Comparison of ENCODE assay signal across 8 cellular contexts in the genomic region with DNA sequence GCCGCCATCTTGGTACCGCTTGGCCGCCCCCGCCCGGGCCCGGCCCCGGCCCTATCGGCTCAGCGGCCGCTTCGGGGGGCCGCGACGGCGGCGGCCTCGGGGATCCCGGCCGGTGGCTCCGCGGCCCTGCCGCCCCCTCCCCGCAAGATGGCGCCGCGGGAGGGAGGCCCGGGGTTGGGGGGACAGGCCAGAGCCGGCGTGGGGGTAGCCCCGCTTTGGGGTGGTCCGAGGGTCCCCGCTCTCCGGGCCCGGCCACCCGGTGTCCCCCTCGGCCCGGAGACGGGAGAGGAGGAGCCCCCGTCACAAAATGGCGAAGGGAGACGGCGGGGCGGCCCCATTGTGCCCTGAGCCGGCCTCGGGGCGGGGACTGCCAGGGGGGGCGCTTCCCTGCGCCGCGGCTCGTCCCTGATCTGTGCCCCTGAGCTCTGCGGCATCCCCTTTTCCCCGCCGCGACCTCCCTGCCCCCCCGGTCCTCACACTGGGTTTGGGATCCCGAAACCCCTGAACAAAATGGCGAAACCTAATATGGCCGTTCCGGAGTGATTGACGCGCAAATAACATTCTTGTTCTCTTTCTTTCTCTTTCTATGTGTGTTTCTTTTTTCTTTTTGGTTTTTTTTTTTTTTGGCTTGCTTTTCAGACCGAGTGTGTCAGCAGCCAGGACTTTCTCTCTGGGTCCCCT. TPM values are rescaled to one million over a fixed set of nuclear protein-coding genes. Genes with fewer than 3 reads are reported as not detected.
DNase-seq lines count a peak whose midpoint lies in the region; ATAC-seq and TF ChIP-seq lines count a peak whose summit lies in the region.

No MANE protein-coding gene starts in this region.

- peak overlapping the region; percentile 95 to 99 for H3K4me3 ChIP-seq in esophagus (ENCODE audit: low read depth in 1 of 2, low read length in 2 of 2)

- peak overlapping the region; percentile 93 to 98 for H3K27ac Mint-ChIP-seq in natural killer cell treated with Interleukin-12 subunit alpha and Interleukin-12 subunit beta and Interleukin-15 and Interleukin-18, amount 100 ng/mL, for 72 hours
- H3K27ac Mint-ChIP-seq in type B pancreatic cell = peak overlapping the region; percentile 99

- H3K36me3 Mint-ChIP-seq in natural killer cell treated with Interleukin-12 subunit alpha and Interleukin-12 subunit beta and Interleukin-15 and Interleukin-18, amount 100 ng/mL, for 72 hours = peaks cover 32% of the 10 kb centered on the region
- peaks cover 24% of the 10 kb centered on the region for H3K36me3 Mint-ChIP-seq in type B pancreatic cell

- H3K4me3 Mint-ChIP-seq in natural killer cell treated with Interleukin-12 subunit alpha and Interleukin-12 subunit beta and Interleukin-15 and Interleukin-18, amount 100 ng/mL, for 72 hours = peak overlapping the region; percentile 99
- H3K4me3 Mint-ChIP-seq in type B pancreatic cell = peak overlapping the region; percentile 99

- no peaks in the 10 kb centered on the region for H3K9me3 ChIP-seq in esophagus (ENCODE audit: control insufficient read depth in 2 of 2, insufficient read depth in 1 of 2, low read depth in 1 of 2, low read length in 1 of 2)

- no peaks in the 10 kb centered on the region for H3K9me3 Mint-ChIP-seq in natural killer cell treated with Interleukin-12 subunit alpha and Interleukin-12 subunit beta and Interleukin-15 and Interleukin-18, amount 100 ng/mL, for 72 hours
- H3K9me3 Mint-ChIP-seq in type B pancreatic cell = no peaks in the 10 kb centered on the region

- DNase-seq in Daoy (ENCODE audit: low read depth) (peak; percentile 35), NCI-H1105 treated with DMSO at 0.1 percent for 48 hours (lab: John Stamatoyannopoulos, UW) (peak; percentile 19), activated T-cell treated with anti-CD3 and anti-CD28 coated beads for 48 hours (ENCODE audit: low read depth) (peak; percentile 48), type B pancreatic cell (ENCODE audit: extremely low spot score, unreplicated experiment) (peak; percentile 73), NCI-H446 (lab: John Stamatoyannopoulos, UW) (no peak)
- DNase-seq in natural killer cell treated with Interleukin-12 subunit alpha and Interleukin-12 subunit beta and Interleukin-15 and Interleukin-18, amount 100 ng/mL, for 72 hours (ENCODE audit: low spot score) = peak; percentile 73

- peak overlapping the region; percentile 97 to 99 for H3K27ac ChIP-seq in esophagus (ENCODE audit: low read depth in 2 of 2, low read length in 1 of 2)

- no peak for TF ChIP-seq CTCF in type B pancreatic cell (conservative IDR thresholded peaks at IDR 0.05)

- WGBS in esophagus, 2 donors = 1% methylated on average over 41 to 63 of the region's 63 CpGs

- H3K4me1 Mint-ChIP-seq in natural killer cell treated with Interleukin-12 subunit alpha and Interleukin-12 subunit beta and Interleukin-15 and Interleukin-18, amount 100 ng/mL, for 72 hours (ENCODE audit: low read depth in 2 of 2) = peaks cover 43 to 46% of the 10 kb centered on the region in 2 donors
- peaks cover 23% of the 10 kb centered on the region for H3K4me1 Mint-ChIP-seq in type B pancreatic cell (ENCODE audit: unreplicated experiment)

- peaks cover 2 to 3% of the 10 kb centered on the region in 2 donors for H3K36me3 ChIP-seq in esophagus (ENCODE audit: control insufficient read depth in 2 of 2, insufficient read depth in 2 of 2, low read length in 1 of 2)

- H3K27me3 ChIP-seq in esophagus (ENCODE audit: control insufficient read depth in 1 of 2, insufficient read depth in 2 of 2, low read length in 2 of 2) = no peaks in the 10 kb centered on the region

- ATAC-seq in GM21737 (IDR thresholded peaks at IDR 0.05; ENCODE audit: unreplicated experiment) = peak; percentile 18
- ATAC-seq in natural killer cell treated with Interleukin-12 subunit alpha and Interleukin-12 subunit beta and Interleukin-15 and Interleukin-18, amount 100 ng/mL, for 72 hours = peak in 1 of 2 donors; percentile 2

- no peaks in the 10 kb centered on the region for H3K27me3 Mint-ChIP-seq in natural killer cell treated with Interleukin-12 subunit alpha and Interleukin-12 subunit beta and Interleukin-15 and Interleukin-18, amount 100 ng/mL, for 72 hours
- peaks cover 14% of the 10 kb centered on the region for H3K27me3 Mint-ChIP-seq in type B pancreatic cell

- H3K4me1 ChIP-seq in esophagus (ENCODE audit: control insufficient read depth in 2 of 2, insufficient read depth in 2 of 2, low read length in 1 of 2) = peaks cover 0 to 4% of the 10 kb centered on the region in 2 donors

RNA-seq across cellular contexts. Expression of gene HAPSTR1, which starts 1.0 kb away (rescaled TPM):
- 29.1 and 30.2 TPM in 2 replicates for total RNA-seq in Daoy (2014; rRNA removed; shearing (Covaris generic))
- 10 to 100 TPM; 11.4 to 14.2 TPM for polyA plus RNA-seq in esophagus
- total RNA-seq in natural killer cell treated with Interleukin-12 subunit alpha and Interleukin-12 subunit beta and Interleukin-15 and Interleukin-18, amount 100 ng/mL, for 72 hours = 10 to 100 TPM; 65.5 to 72.6 TPM
- 58.4 and 66.2 TPM in 2 replicates for total RNA-seq in type B pancreatic cell (ENCODE audit: low replicate concordance)

Comparison
In these comparisons a context has a peak if more than half of its experiments do, and no peak if none do; other contexts are left out.
1. DNase-seq: peak in Daoy (single experiment), NCI-H1105 treated with DMSO at 0.1 percent for 48 hours (single experiment), activated T-cell treated with anti-CD3 and anti-CD28 coated beads for 48 hours (single experiment), natural killer cell treated with Interleukin-12 subunit alpha and Interleukin-12 subunit beta and Interleukin-15 and Interleukin-18, amount 100 ng/mL, for 72 hours (single experiment) and type B pancreatic cell (single experiment); none in NCI-H446 (0 of 2).